1 cellular context compared by ENCODE assay signal in the genomic region with DNA sequence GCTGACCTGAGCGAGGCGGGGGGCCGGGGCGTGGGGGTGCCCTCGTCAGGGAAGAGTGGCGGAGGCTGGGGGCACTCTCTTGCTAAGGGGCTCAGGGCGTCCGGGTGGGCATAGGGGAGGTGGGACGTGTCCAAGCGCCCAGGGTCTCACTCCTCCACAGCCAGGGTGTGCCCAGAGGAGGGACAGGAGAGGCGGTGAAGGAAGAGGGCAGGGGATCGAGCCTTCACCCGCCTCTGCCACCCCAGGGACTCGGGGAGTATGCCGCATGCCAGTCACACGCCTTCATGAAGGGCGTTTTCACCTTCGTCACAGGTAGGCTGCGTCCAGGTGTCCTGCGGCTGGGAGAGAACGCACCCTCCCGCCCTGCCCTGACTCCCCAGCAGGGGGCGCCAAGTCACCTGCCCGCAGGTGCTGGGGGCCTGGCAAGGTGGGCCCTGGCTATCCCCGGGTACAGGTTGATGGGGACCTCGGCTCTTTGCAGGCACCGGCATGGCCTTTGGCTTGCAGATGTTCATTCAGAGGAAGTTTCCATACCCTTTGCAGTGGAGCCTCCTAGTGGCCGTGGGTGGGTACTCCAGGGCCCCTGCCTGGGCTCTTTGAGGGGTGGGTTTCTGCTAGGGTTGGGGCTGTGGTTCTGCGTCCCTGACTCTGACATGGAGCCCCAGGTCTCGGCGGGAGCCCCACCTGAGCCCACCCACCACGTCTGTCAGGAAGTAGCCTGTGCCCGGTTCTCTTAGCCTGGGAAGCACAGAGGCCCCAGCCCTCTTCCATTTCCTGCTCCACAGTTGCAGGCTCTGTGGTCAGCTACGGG.
TF ChIP-seq lines count a peak whose summit lies in the region.

No MANE protein-coding gene starts in this region.

TF ChIP-seq in HepG2, 621 proteins besides CTCF, POLR2A, EP300 and RAD21 (continued from another document and continues in another):
- TF ChIP-seq, protein P1, sequence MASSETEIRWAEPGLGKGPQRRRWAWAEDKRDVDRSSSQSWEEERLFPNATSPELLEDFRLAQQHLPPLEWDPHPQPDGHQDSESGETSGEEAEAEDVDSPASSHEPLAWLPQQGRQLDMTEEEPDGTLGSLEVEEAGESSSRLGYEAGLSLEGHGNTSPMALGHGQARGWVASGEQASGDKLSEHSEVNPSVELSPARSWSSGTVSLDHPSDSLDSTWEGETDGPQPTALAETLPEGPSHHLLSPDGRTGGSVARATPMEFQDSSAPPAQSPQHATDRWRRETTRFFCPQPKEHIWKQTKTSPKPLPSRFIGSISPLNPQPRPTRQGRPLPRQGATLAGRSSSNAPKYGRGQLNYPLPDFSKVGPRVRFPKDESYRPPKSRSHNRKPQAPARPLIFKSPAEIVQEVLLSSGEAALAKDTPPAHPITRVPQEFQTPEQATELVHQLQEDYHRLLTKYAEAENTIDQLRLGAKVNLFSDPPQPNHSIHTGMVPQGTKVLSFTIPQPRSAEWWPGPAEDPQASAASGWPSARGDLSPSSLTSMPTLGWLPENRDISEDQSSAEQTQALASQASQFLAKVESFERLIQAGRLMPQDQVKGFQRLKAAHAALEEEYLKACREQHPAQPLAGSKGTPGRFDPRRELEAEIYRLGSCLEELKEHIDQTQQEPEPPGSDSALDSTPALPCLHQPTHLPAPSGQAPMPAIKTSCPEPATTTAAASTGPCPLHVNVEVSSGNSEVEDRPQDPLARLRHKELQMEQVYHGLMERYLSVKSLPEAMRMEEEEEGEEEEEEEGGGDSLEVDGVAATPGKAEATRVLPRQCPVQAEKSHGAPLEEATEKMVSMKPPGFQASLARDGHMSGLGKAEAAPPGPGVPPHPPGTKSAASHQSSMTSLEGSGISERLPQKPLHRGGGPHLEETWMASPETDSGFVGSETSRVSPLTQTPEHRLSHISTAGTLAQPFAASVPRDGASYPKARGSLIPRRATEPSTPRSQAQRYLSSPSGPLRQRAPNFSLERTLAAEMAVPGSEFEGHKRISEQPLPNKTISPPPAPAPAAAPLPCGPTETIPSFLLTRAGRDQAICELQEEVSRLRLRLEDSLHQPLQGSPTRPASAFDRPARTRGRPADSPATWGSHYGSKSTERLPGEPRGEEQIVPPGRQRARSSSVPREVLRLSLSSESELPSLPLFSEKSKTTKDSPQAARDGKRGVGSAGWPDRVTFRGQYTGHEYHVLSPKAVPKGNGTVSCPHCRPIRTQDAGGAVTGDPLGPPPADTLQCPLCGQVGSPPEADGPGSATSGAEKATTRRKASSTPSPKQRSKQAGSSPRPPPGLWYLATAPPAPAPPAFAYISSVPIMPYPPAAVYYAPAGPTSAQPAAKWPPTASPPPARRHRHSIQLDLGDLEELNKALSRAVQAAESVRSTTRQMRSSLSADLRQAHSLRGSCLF (CRISPR knock-in tag; IDR thresholded peaks at IDR 0.05; ENCODE audit: borderline replicate concordance): no peak
- TF ChIP-seq ZMYM4 (CRISPR knock-in tag; IDR thresholded peaks at IDR 0.05) (peak; percentile 22; the same call in 1 of the 2 replicates), MED1 (CRISPR knock-in tag; IDR thresholded peaks at IDR 0.05) (no peak; the same call in 1 of the 2 replicates), ZNF546 (CRISPR knock-in tag; conservative IDR thresholded peaks at IDR 0.05) (peak; percentile 75; the same call in 1 of the 2 replicates), FOXM1 (CRISPR knock-in tag; IDR thresholded peaks at IDR 0.05) (0 out of 2 replicates have a peak, but pooled peaks have one; percentile 24), RFX3 (CRISPR knock-in tag; IDR thresholded peaks at IDR 0.05) (no peak), CBX2 (IDR thresholded peaks at IDR 0.05; ENCODE audit: low read depth, low read length) (no peak), CBX2 (CRISPR knock-in tag; IDR thresholded peaks at IDR 0.05; ENCODE audit: low read depth) (no peak), ZNF710 (CRISPR knock-in tag; IDR thresholded peaks at IDR 0.05; ENCODE audit: borderline replicate concordance) (0 out of 2 replicates have a peak, but pooled peaks have one; percentile 56), XRCC5 (optimal IDR thresholded peaks at IDR 0.05; ENCODE audit: low read length) (peak; percentile 74), MEF2D (CRISPR knock-in tag; IDR thresholded peaks at IDR 0.05) (no peak; the same call in 1 of the 2 replicates), RBAK (CRISPR knock-in tag; IDR thresholded peaks at IDR 0.05) (no peak), ZNF781 (CRISPR knock-in tag; IDR thresholded peaks at IDR 0.05; ENCODE audit: borderline replicate concordance, not compliant biosample characterization) (no peak), TBX2 (CRISPR knock-in tag; IDR thresholded peaks at IDR 0.05; ENCODE audit: borderline replicate concordance) (peak; percentile 73), PPARG (CRISPR knock-in tag; conservative IDR thresholded peaks at IDR 0.05) (no peak), ZHX2 (IDR thresholded peaks at IDR 0.05; ENCODE audit: low read depth) (no peak), ZHX2 (CRISPR knock-in tag; IDR thresholded peaks at IDR 0.05; ENCODE audit: borderline replicate concordance) (no peak), ZNF503 (CRISPR knock-in tag; IDR thresholded peaks at IDR 0.05) (0 out of 2 replicates have a peak, but pooled peaks have one; percentile 19), RARG (CRISPR knock-in tag; IDR thresholded peaks at IDR 0.05; ENCODE audit: low read depth) (no peak), KDM4B (CRISPR knock-in tag; IDR thresholded peaks at IDR 0.05) (0 out of 2 replicates have a peak, but pooled peaks have one; percentile 6), MED8 (CRISPR knock-in tag; IDR thresholded peaks at IDR 0.05; ENCODE audit: insufficient replicate concordance) (peak; percentile 3), ZNF615 (CRISPR knock-in tag; IDR thresholded peaks at IDR 0.05; ENCODE audit: borderline replicate concordance) (no peak), MAFG (CRISPR knock-in tag; IDR thresholded peaks at IDR 0.05) (no peak), REPIN1 (CRISPR knock-in tag; IDR thresholded peaks at IDR 0.05; ENCODE audit: borderline replicate concordance, low read depth) (no peak), ELF4 (CRISPR knock-in tag; IDR thresholded peaks at IDR 0.05; ENCODE audit: borderline replicate concordance) (0 out of 2 replicates have a peak, but pooled peaks have one; percentile 36), ZNF652 (CRISPR knock-in tag; IDR thresholded peaks at IDR 0.05; ENCODE audit: borderline replicate concordance, low read depth) (no peak), JUN (CRISPR knock-in tag; IDR thresholded peaks at IDR 0.05) (no peak), EHMT2 (IDR thresholded peaks at IDR 0.05; ENCODE audit: borderline replicate concordance, low read depth, low read length) (no peak), RARA (CRISPR knock-in tag; IDR thresholded peaks at IDR 0.05) (no peak), CCAR2 (optimal IDR thresholded peaks at IDR 0.05; ENCODE audit: low read depth, low read length) (no peak), MIXL1 (CRISPR knock-in tag; IDR thresholded peaks at IDR 0.05) (no peak), PLRG1 (conservative IDR thresholded peaks at IDR 0.05) (no peak), MLLT10 (CRISPR knock-in tag; IDR thresholded peaks at IDR 0.05) (no peak), ELK4 (CRISPR knock-in tag; IDR thresholded peaks at IDR 0.05; ENCODE audit: borderline replicate concordance) (no peak), CREBL2 (CRISPR knock-in tag; IDR thresholded peaks at IDR 0.05; ENCODE audit: borderline replicate concordance) (no peak)
- TF ChIP-seq, protein P2, sequence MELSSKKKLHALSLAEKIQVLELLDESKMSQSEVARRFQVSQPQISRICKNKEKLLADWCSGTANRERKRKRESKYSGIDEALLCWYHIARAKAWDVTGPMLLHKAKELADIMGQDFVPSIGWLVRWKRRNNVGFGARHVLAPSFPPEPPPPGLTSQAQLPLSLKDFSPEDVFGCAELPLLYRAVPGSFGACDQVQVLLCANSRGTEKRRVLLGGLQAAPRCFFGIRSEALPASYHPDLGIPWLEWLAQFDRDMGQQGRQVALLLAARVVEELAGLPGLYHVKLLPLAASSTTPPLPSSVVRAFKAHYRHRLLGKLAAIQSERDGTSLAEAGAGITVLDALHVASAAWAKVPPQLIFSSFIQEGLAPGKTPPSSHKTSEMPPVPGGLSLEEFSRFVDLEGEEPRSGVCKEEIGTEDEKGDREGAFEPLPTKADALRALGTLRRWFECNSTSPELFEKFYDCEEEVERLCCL (CRISPR knock-in tag; IDR thresholded peaks at IDR 0.05; ENCODE audit: borderline replicate concordance): 0 out of 2 replicates have a peak, but pooled peaks have one; percentile 61
- TF ChIP-seq, protein P3, sequence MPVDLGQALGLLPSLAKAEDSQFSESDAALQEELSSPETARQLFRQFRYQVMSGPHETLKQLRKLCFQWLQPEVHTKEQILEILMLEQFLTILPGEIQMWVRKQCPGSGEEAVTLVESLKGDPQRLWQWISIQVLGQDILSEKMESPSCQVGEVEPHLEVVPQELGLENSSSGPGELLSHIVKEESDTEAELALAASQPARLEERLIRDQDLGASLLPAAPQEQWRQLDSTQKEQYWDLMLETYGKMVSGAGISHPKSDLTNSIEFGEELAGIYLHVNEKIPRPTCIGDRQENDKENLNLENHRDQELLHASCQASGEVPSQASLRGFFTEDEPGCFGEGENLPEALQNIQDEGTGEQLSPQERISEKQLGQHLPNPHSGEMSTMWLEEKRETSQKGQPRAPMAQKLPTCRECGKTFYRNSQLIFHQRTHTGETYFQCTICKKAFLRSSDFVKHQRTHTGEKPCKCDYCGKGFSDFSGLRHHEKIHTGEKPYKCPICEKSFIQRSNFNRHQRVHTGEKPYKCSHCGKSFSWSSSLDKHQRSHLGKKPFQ (CRISPR knock-in tag; IDR thresholded peaks at IDR 0.05; ENCODE audit: insufficient replicate concordance): peak; percentile 55
